In genomic region chr19:7602240-7602934, GRCh38 we compare ENCODE assay signal across 18 cellular contexts. TPM values are rescaled to one million over a fixed set of nuclear protein-coding genes. Genes with fewer than 3 reads are reported as not detected.
DNase-seq lines count a peak whose midpoint lies in the region; ATAC-seq and TF ChIP-seq lines count a peak whose summit lies in the region.
"Had no signal": no experiment of that assay in that cellular context is flagged by ENCODE, and none has a peak within 500 bp of the region (broad histone marks: within the 10 kb centered on the region; RNA-seq: fewer than 3 reads in every experiment).

No MANE protein-coding gene starts in this region.

- H3K27ac Mint-ChIP-seq in activated CD4-positive, alpha-beta memory T cell treated with anti-CD3 and anti-CD28 coated beads, Interleukin-2, amount 10 ng/mL, durations not matched to agents 7 days and 5 days = no peak overlapping the region
- H3K27ac Mint-ChIP-seq: HFFc6 had no signal

- H3K79me2 ChIP-seq in osteoblast (ENCODE audit: insufficient read depth, low read length) = no peaks in the 10 kb centered on the region

- no peak for TF ChIP-seq POLR2A in NB4 (IDR thresholded peaks at IDR 0.05; ENCODE audit: extremely low read depth, insufficient read length)

- no peak for TF ChIP-seq CTCF in NB4 (IDR thresholded peaks at IDR 0.05; ENCODE audit: low read depth, low read length)
- TF ChIP-seq CTCF in osteoblast (IDR thresholded peaks at IDR 0.05; ENCODE audit: extremely low read depth, low read depth, low read length) = no peak

- no peak overlapping the region for H3K27ac ChIP-seq in osteoblast (ENCODE audit: low read depth, low read length)
- H3K27ac ChIP-seq: A549 had no signal

- CTCF ChIA-PET in activated CD4-positive, alpha-beta memory T cell treated with anti-CD3 and anti-CD28 coated beads, Interleukin-2, amount 10 ng/mL, durations not matched to agents 7 days and 5 days (lab: Charles Lee) = interaction anchor here (0.8 kb wide), 1 partner anchor 36 kb away, joined by 3 read pairs; no protein-coding TSS in a partner anchor

- no peaks in the 10 kb centered on the region for H3K9me3 ChIP-seq in osteoblast (ENCODE audit: low read depth, low read length)
- H3K9me3 ChIP-seq: A549, Caco-2 had no signal

- H3K9me3 Mint-ChIP-seq in activated CD4-positive, alpha-beta memory T cell treated with anti-CD3 and anti-CD28 coated beads, Interleukin-2, amount 10 ng/mL, durations not matched to agents 7 days and 5 days = no peaks in the 10 kb centered on the region

- no peaks in the 10 kb centered on the region for H3K36me3 Mint-ChIP-seq in activated CD4-positive, alpha-beta memory T cell treated with anti-CD3 and anti-CD28 coated beads, Interleukin-2, amount 10 ng/mL, durations not matched to agents 7 days and 5 days (ENCODE audit: low read depth)
- H3K36me3 Mint-ChIP-seq: CD14-positive monocyte had no signal

- POLR2A ChIA-PET in activated CD4-positive, alpha-beta memory T cell treated with anti-CD3 and anti-CD28 coated beads, Interleukin-2, amount 10 ng/mL, durations not matched to agents 7 days and 5 days (lab: Charles Lee) = no interaction called here

- H3K4me1 ChIP-seq in osteoblast (ENCODE audit: insufficient read depth, low read length) = no peaks in the 10 kb centered on the region
- H3K4me1 ChIP-seq: A549 had no signal

- H3K36me3 ChIP-seq in osteoblast (ENCODE audit: insufficient read depth, low read length) = no peaks in the 10 kb centered on the region

- H2AFZ ChIP-seq in osteoblast (ENCODE audit: low read length) = no peak overlapping the region

- H3K4me3 ChIP-seq in NB4 (ENCODE audit: low read depth, low read length) = no peak overlapping the region
- H3K4me3 ChIP-seq in osteoblast (ENCODE audit: insufficient read depth, low read length) = no peak overlapping the region
- H3K4me3 ChIP-seq: A549 had no signal

- peaks cover 16% of the 10 kb centered on the region for H3K27me3 Mint-ChIP-seq in activated CD4-positive, alpha-beta memory T cell treated with anti-CD3 and anti-CD28 coated beads, Interleukin-2, amount 10 ng/mL, durations not matched to agents 7 days and 5 days

- no peak overlapping the region for H3K4me3 Mint-ChIP-seq in activated CD4-positive, alpha-beta memory T cell treated with anti-CD3 and anti-CD28 coated beads, Interleukin-2, amount 10 ng/mL, durations not matched to agents 7 days and 5 days
- H3K4me3 Mint-ChIP-seq: CD14-positive monocyte, HFFc6 had no signal

- H3K4me2 ChIP-seq in osteoblast (ENCODE audit: insufficient read depth, low read length) = no peak overlapping the region
- H3K4me2 ChIP-seq: A549 had no signal

- peak; percentile 2 for ATAC-seq in esophagus mucosa
- no peak for ATAC-seq in HG02678 (IDR thresholded peaks at IDR 0.05; ENCODE audit: unreplicated experiment)
- ATAC-seq in HG02973 (IDR thresholded peaks at IDR 0.05; ENCODE audit: unreplicated experiment) = no peak
- ATAC-seq: A549 had no signal

- DNase-seq in DMS79 (lab: John Stamatoyannopoulos, UW) = peak; percentile 39
- DNase-seq in NB4 (ENCODE audit: low read depth) = peak; percentile 3
- peak; percentile 48 for DNase-seq in osteoblast (ENCODE audit: insufficient read length, low spot score, missing footprints)
- DNase-seq in activated CD4-positive, alpha-beta memory T cell treated with anti-CD3 and anti-CD28 coated beads, Interleukin-2, amount 10 ng/mL, durations not matched to agents 7 days and 5 days = no peak
- DNase-seq in UCSD-AML1 (lab: John Stamatoyannopoulos, UW; ENCODE audit: unreplicated experiment) = no peak
- DNase-seq: Caco-2, HFFc6, KBM-7, NCI-H1048, NCI-H146, NCI-H2107, NCI-H774, SIG-M5 had no signal

- H3K27me3 ChIP-seq in osteoblast (ENCODE audit: insufficient read depth, low read length) = peaks cover 2% of the 10 kb centered on the region

- H4K20me1 ChIP-seq in osteoblast (ENCODE audit: insufficient read depth, low read length) = no peaks in the 10 kb centered on the region

- no peaks in the 10 kb centered on the region for H3K4me1 Mint-ChIP-seq in activated CD4-positive, alpha-beta memory T cell treated with anti-CD3 and anti-CD28 coated beads, Interleukin-2, amount 10 ng/mL, durations not matched to agents 7 days and 5 days
- H3K4me1 Mint-ChIP-seq: CD14-positive monocyte had no signal

RNA-seq across cellular contexts. Expression of gene CAMSAP3, which starts 6.7 kb away (rescaled TPM):
- total RNA-seq in esophagus mucosa (21.2 TPM), osteoblast (not detected in 2 replicates)
- under 1 TPM; 0.13 to 0.33 TPM for total RNA-seq in activated CD4-positive, alpha-beta memory T cell treated with anti-CD3 and anti-CD28 coated beads, Interleukin-2, amount 10 ng/mL, durations not matched to agents 7 days and 5 days
- total RNA-seq: HFFc6 had no signal

RNA-seq across cellular contexts. Expression of gene XAB2, which starts 27.0 kb away (rescaled TPM):
- total RNA-seq in esophagus mucosa = 17.9 TPM
- total RNA-seq in osteoblast = 35.9 and 40.5 TPM in 2 replicates
- total RNA-seq in activated CD4-positive, alpha-beta memory T cell treated with anti-CD3 and anti-CD28 coated beads, Interleukin-2, amount 10 ng/mL, durations not matched to agents 7 days and 5 days = 10 to 100 TPM; 48.5 TPM

RNA-seq across cellular contexts. Expression of gene PET100, which starts 27.2 kb away (rescaled TPM):
- total RNA-seq in esophagus mucosa (91.7 TPM), osteoblast (9.0 and 9.4 TPM in 2 replicates)
- total RNA-seq in activated CD4-positive, alpha-beta memory T cell treated with anti-CD3 and anti-CD28 coated beads, Interleukin-2, amount 10 ng/mL, durations not matched to agents 7 days and 5 days = 100 to 1,000 TPM; 123 to 136 TPM

RNA-seq across cellular contexts. Expression of gene PCP2, which starts 31.1 kb away (rescaled TPM):
- total RNA-seq in esophagus mucosa = not detected
- total RNA-seq in osteoblast = not detected in 2 replicates
- total RNA-seq in activated CD4-positive, alpha-beta memory T cell treated with anti-CD3 and anti-CD28 coated beads, Interleukin-2, amount 10 ng/mL, durations not matched to agents 7 days and 5 days = 1 to 10 TPM; 1.9 to 2.1 TPM
- total RNA-seq: HFFc6 had no signal

RNA-seq across cellular contexts. Expression of gene STXBP2, which starts 34.5 kb away (rescaled TPM):
- total RNA-seq in esophagus mucosa = 62.7 TPM
- total RNA-seq in osteoblast = 1.2 and 3.3 TPM in 2 replicates
- 100 to 1,000 TPM; 169 to 171 TPM for total RNA-seq in activated CD4-positive, alpha-beta memory T cell treated with anti-CD3 and anti-CD28 coated beads, Interleukin-2, amount 10 ng/mL, durations not matched to agents 7 days and 5 days

Comparison
In these comparisons a context has a peak if more than half of its experiments do, and no peak if none do; other contexts are left out.
1. DNase-seq: peak in DMS79 (single experiment), NB4 (single experiment) and osteoblast (single experiment); none in activated CD4-positive, alpha-beta memory T cell treated with anti-CD3 and anti-CD28 coated beads, Interleukin-2, amount 10 ng/mL, durations not matched to agents 7 days and 5 days (single experiment) and UCSD-AML1 (single experiment).
2. RNA of gene CAMSAP3, which starts 6.7 kb away (total RNA-seq): 21.2 TPM in esophagus mucosa (single experiment); 0.13 to 0.33 TPM in activated CD4-positive, alpha-beta memory T cell treated with anti-CD3 and anti-CD28 coated beads, Interleukin-2, amount 10 ng/mL, durations not matched to agents 7 days and 5 days and not detected in osteoblast; every median in the first group is over 10 times any median in the second.